8 cellular contexts compared by ENCODE assay signal in the genomic region with DNA sequence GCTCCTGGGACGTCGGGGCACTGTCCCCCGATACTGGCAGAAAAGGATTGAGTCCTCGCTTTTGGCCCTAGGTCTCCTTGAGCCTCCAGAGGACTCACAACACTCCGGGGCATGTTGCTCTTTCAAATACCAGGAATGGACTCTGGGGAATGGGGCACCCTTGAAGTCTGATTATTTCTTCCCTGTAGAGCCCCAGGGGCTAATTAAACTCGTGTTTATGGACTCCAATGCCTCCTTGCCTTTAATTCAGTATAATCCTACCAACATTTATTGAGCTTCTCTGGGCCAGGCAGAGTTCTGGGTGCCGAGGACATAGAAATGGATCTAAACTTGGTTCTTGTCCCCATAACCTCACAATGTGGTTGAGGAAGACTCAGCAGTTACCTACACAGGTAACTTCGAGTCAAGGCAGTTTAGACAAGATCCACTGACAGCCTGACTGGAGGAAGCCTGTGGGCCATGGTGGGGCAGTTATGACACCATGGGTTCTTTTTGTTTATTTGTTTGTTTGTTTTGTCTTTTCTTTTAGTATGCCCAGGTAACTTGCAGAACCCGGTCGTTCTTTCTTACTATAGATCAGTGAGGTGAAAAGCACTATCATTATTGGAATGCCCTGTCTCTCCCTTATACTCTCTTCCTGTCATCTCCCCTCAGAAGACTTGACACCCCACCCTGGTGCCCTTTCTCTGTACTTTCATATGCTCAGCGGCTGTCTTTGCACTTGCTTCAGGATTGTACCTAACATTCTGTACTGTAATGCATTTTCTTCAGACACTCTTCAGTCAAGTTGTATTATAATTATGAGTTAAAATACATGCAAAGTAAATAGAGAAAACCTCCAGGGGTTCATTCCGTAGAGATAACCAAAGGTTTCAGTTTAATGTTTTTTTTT. TPM values are rescaled to one million over a fixed set of nuclear protein-coding genes. Genes with fewer than 3 reads are reported as not detected.
A peak's percentile ranks its signal among the peaks of the same experiment; 100 is the strongest.
DNase-seq lines count a peak whose midpoint lies in the region; ATAC-seq, FAIRE-seq and TF ChIP-seq lines count a peak whose summit lies in the region.

No MANE protein-coding gene starts in this region.

- H3K27me3 Mint-ChIP-seq in astrocyte (ENCODE audit: low read depth, unreplicated experiment) (no peaks in the 10 kb centered on the region), immature natural killer cell (ENCODE audit: low read depth in 3 of 3) (peaks cover 39 to 62% (median 52%) of the 10 kb centered on the region in 3 donors)

- H2AFZ ChIP-seq in astrocyte (ENCODE audit: low read depth, low read length), result peak overlapping the region; percentile 21

- CTCF ChIA-PET in AG04449 (lab: Yijun Ruan, JAX), result interaction anchor here (0.9 to 8.4 kb wide), 12 partner anchors 10 to 60 kb away, joined by 3 to 90 read pairs (median 10); no protein-coding TSS in a partner anchor

- H3K9me3 ChIP-seq in astrocyte (ENCODE audit: insufficient read depth, low read depth, low read length) (no peaks in the 10 kb centered on the region), suprapubic skin (no peaks in the 10 kb centered on the region)

- peaks cover 65% of the 10 kb centered on the region for H3K79me2 ChIP-seq in astrocyte (ENCODE audit: insufficient read depth, low read length)

- H3K27me3 ChIP-seq in astrocyte (ENCODE audit: insufficient read depth, low read length), result no peaks in the 10 kb centered on the region
- H3K27me3 ChIP-seq in suprapubic skin, result no peaks in the 10 kb centered on the region

- peak overlapping the region; percentile 61 for H3K4me3 ChIP-seq in AG04449 (ENCODE audit: low read depth, low read length)
- peak overlapping the region; percentile 88 for H3K4me3 ChIP-seq in GM12865 (ENCODE audit: low read depth, low read length)
- peak overlapping the region; percentile 79 for H3K4me3 ChIP-seq in astrocyte (ENCODE audit: insufficient read depth, low read depth, low read length)
- peak overlapping the region; percentile 94 for H3K4me3 ChIP-seq in suprapubic skin

- peak overlapping the region; percentile 94 for H3K9ac ChIP-seq in astrocyte (ENCODE audit: low read length)

- peaks cover 14% of the 10 kb centered on the region for H3K4me1 Mint-ChIP-seq in astrocyte (ENCODE audit: low read depth, unreplicated experiment)
- peaks cover 66 to 71% of the 10 kb centered on the region in 2 donors for H3K4me1 Mint-ChIP-seq in immature natural killer cell

- H4K20me1 ChIP-seq in astrocyte (ENCODE audit: insufficient read depth, low read length), result no peaks in the 10 kb centered on the region

- H3K36me3 Mint-ChIP-seq in astrocyte (ENCODE audit: low read depth, unreplicated experiment), result peaks cover 1% of the 10 kb centered on the region
- peaks cover 35 to 36% (median 36%) of the 10 kb centered on the region in 3 donors for H3K36me3 Mint-ChIP-seq in immature natural killer cell

- H3K4me3 Mint-ChIP-seq in astrocyte (ENCODE audit: unreplicated experiment), result peak overlapping the region; percentile 87
- peak overlapping the region; percentile 93 to 99 (median 95) for H3K4me3 Mint-ChIP-seq in immature natural killer cell

- 23% methylated on average over 7 of the region's 12 CpGs for WGBS in suprapubic skin

- H3K36me3 ChIP-seq in astrocyte (ENCODE audit: insufficient read depth, low read length) (no peaks in the 10 kb centered on the region), suprapubic skin (no peaks in the 10 kb centered on the region)

- ATAC-seq in GM19035 (IDR thresholded peaks at IDR 0.05; ENCODE audit: unreplicated experiment), result no peak
- ATAC-seq in GM18498 (IDR thresholded peaks at IDR 0.05; ENCODE audit: unreplicated experiment), result no peak

- no peak for TF ChIP-seq EP300 in suprapubic skin (IDR thresholded peaks at IDR 0.05)

- no peak for TF ChIP-seq POLR2A in suprapubic skin (IDR thresholded peaks at IDR 0.05)

- H3K27ac ChIP-seq in astrocyte (ENCODE audit: low read depth, low read length) (peak overlapping the region; percentile 97), suprapubic skin (peak overlapping the region; percentile 100)

- no peak for DNase-seq in AG04449 (ENCODE audit: low read depth, low spot score)
- DNase-seq in GM12865 (ENCODE audit: low read depth), result peak; percentile 72
- peak; percentile 36 for DNase-seq in NCI-H226
- DNase-seq in astrocyte (ENCODE audit: low read depth), result peak; percentile 63
- peak; percentile 52 to 60 (median 55) for DNase-seq in immature natural killer cell
- DNase-seq in suprapubic skin (ENCODE audit: low spot score in 2 of 2), result no peak

- peak overlapping the region; percentile 91 for H3K4me2 ChIP-seq in astrocyte (ENCODE audit: low read length)

- H3K27ac Mint-ChIP-seq in astrocyte (ENCODE audit: unreplicated experiment) (peak overlapping the region; percentile 66), immature natural killer cell (peak overlapping the region; percentile 95 to 100 (median 98))

- no peak for FAIRE-seq in astrocyte (lab: Jason Lieb, UNC)

- TF ChIP-seq CTCF in AG04449 (IDR thresholded peaks at IDR 0.05; ENCODE audit: insufficient read depth, low read length, missing control alignments) (no peak), GM12865 (IDR thresholded peaks at IDR 0.05; ENCODE audit: insufficient read depth, low read depth, low read length, missing control alignments) (no peak), astrocyte (IDR thresholded peaks at IDR 0.05; ENCODE audit: insufficient read depth, low read depth, low read length) (no peak), suprapubic skin (IDR thresholded peaks at IDR 0.05) (no peak)

- POLR2A ChIA-PET in AG04449 (lab: Yijun Ruan, JAX), result interaction anchor here (1.0 to 2.2 kb wide), 4 partner anchors 7 to 39 kb away, joined by 3 to 7 read pairs (median 4); no protein-coding TSS in a partner anchor

- H3K9me3 Mint-ChIP-seq in astrocyte (ENCODE audit: unreplicated experiment) (peaks cover 6% of the 10 kb centered on the region), immature natural killer cell (peaks cover 0 to 1% (median 0%) of the 10 kb centered on the region in 6 donors)

- H3K4me1 ChIP-seq in astrocyte (ENCODE audit: insufficient read depth, low read length) (peaks cover 25% of the 10 kb centered on the region), suprapubic skin (peaks cover 68% of the 10 kb centered on the region)

RNA-seq across cellular contexts. Expression of a gene that starts 3.2 kb away (rescaled TPM):
- total RNA-seq in astrocyte (34.9 and 47.5 TPM in 2 replicates), suprapubic skin (100 to 1,000 TPM; 116 to 250 (median 147) TPM)
- polyA plus RNA-seq in immature natural killer cell, result 100 to 1,000 TPM; 167 to 262 (median 242) TPM

RNA-seq across cellular contexts. Expression of a gene that starts 47.4 kb away (rescaled TPM):
- total RNA-seq in astrocyte, result 110 and 115 TPM in 2 replicates
- polyA plus RNA-seq in immature natural killer cell, result 100 to 1,000 TPM; 211 to 234 (median 225) TPM
- total RNA-seq in suprapubic skin, result 10 to 100 TPM; 35.2 to 42.7 (median 37.5) TPM

RNA-seq across cellular contexts. Expression of a gene that starts 47.7 kb away (rescaled TPM):
- total RNA-seq in astrocyte (21.2 and 21.8 TPM in 2 replicates), suprapubic skin (10 to 100 TPM; 11.6 to 26.8 (median 12.7) TPM)
- 10 to 100 TPM; 12.9 to 31.4 (median 22.1) TPM for polyA plus RNA-seq in immature natural killer cell

Comparison
In these comparisons a context has a peak if more than half of its experiments do, and no peak if none do; other contexts are left out.
1. DNase-seq: peak in GM12865 (single experiment), NCI-H226 (single experiment), astrocyte (single experiment) and immature natural killer cell (3 of 3); none in AG04449 (single experiment) and suprapubic skin (0 of 2).
2. Peak in every context shown above with its lines, with median percentiles within 50 percentile points of each other: H3K4me3 ChIP-seq.